ENCODE assay signal across 20 cellular contexts in the genomic region with DNA sequence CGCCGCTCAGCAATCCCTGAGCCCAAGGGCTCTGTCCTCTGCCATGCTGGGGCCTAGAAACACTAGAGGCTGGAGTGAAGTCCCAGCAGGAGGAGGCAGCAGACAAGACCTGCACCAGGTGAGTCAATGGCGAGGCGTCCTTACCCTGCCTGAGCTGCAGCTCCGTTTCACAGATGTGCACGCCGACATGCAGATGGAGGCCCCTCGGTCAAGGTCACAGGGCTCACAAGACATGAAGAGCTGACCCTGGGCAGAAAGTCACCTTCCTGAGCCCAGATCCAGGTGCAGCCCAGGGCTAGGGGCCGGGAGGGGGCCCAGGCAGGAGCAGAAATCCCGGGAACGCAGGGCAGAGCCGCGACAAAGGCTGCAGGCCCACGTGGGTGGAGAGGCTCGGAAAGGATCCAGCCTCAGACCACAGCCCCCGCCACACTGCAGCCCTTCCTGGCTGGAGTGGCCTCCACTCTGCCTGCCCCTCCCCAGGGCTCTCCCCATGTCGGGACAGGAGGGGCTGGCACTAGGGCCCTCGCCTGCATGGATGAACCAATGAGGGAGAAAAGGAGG. TPM values are rescaled to one million over a fixed set of nuclear protein-coding genes. Genes with fewer than 3 reads are reported as not detected.
DNase-seq lines count a peak whose midpoint lies in the region; ATAC-seq and TF ChIP-seq lines count a peak whose summit lies in the region.
"Had no signal": no experiment of that assay in that cellular context is flagged by ENCODE, and none has a peak within 500 bp of the region (broad histone marks: within the 10 kb centered on the region; RNA-seq: fewer than 3 reads in every experiment).

No MANE protein-coding gene starts in this region.

- H3K27ac ChIP-seq in RWPE2 (ENCODE audit: poor library complexity, severe bottlenecking) (peak overlapping the region; percentile 40), epithelial cell of prostate (peak overlapping the region; percentile 59), right lobe of liver (no peak overlapping the region), thymus (ENCODE audit: low read depth) (peak overlapping the region; percentile 47), colonic mucosa (no peak overlapping the region)
- H3K27ac ChIP-seq: neutrophil, SJCRH30, transverse colon had no signal

- intact Hi-C loops in right lobe of liver (cut with DNase I), result no loop called here
- intact Hi-C loops in colonic mucosa (cut with DNase I), result no loop called here

- DNase-seq in RWPE2 (ENCODE audit: low spot score), result peak; percentile 53
- DNase-seq in epithelial cell of prostate (ENCODE audit: low read depth, low spot score), result no peak
- peak in 2 of 3 donors; percentile 21 to 46 for DNase-seq in right lobe of liver
- DNase-seq in colonic mucosa, result no peak
- no peak for DNase-seq in HK-2 (ENCODE audit: unreplicated experiment)
- DNase-seq: activated B cell treated with CpG ODN at 0.5 μM for 24 hours; activated CD8-positive, alpha-beta T cell treated with anti-CD3 and anti-CD28 coated beads for 36 hours; activated naive CD4-positive, alpha-beta T cell treated with anti-CD3 and anti-CD28 coated beads, Interleukin-2, amount 50 U/mL, for 16 hours; activated T-cell treated with anti-CD3 and anti-CD28 coated beads, Interleukin-2, amount 50 U/mL, for 1 hour; foreskin fibroblast; MG63; NCI-H2171 treated with DMSO at 0.1 percent for 48 hours; NCI-H526 treated with DMSO at 0.1 percent for 48 hours; SJCRH30; stimulated activated naive CD4-positive, alpha-beta T cell treated with Interleukin-2 at 50 U/mL for 16 hours; transverse colon had no signal

- WGBS in right lobe of liver (ENCODE audit: insufficient coverage, low coverage, low lambda C conversion rate, missing lambda C conversion rate), result 40% methylated on average over 1 of the region's 18 CpGs
- 94% methylated on average over 18 of the region's 18 CpGs for WGBS in thymus

- TF ChIP-seq CTCF in RWPE2 (IDR thresholded peaks at IDR 0.05; ENCODE audit: poor library complexity, severe bottlenecking) (no peak), right lobe of liver (IDR thresholded peaks at IDR 0.05) (no peak), colonic mucosa (IDR thresholded peaks at IDR 0.05) (no peak)

- TF ChIP-seq POLR2A in right lobe of liver (IDR thresholded peaks at IDR 0.05), result no peak

- ATAC-seq in RWPE2 (ENCODE audit: low read depth) (peak; percentile 28), right lobe of liver (no peak), GM18858 (IDR thresholded peaks at IDR 0.05; ENCODE audit: unreplicated experiment) (no peak)
- ATAC-seq: activated CD8-positive, alpha-beta T cell treated with anti-CD3 and anti-CD28 coated beads for 36 hours; sciatic nerve had no signal

- peaks cover 8% of the 10 kb centered on the region for H3K4me1 ChIP-seq in RWPE2 (ENCODE audit: insufficient read depth, poor library complexity, severe bottlenecking)
- H3K4me1 ChIP-seq in right lobe of liver, result no peaks in the 10 kb centered on the region
- H3K4me1 ChIP-seq in thymus (ENCODE audit: control insufficient read depth, insufficient read depth, low read length), result no peaks in the 10 kb centered on the region
- H3K4me1 ChIP-seq in colonic mucosa, result no peaks in the 10 kb centered on the region
- H3K4me1 ChIP-seq: transverse colon had no signal

- no peak overlapping the region for H3K4me3 ChIP-seq in RWPE2 (ENCODE audit: severe bottlenecking)
- no peak overlapping the region for H3K4me3 ChIP-seq in right lobe of liver
- no peak overlapping the region for H3K4me3 ChIP-seq in thymus (ENCODE audit: low read length)
- H3K4me3 ChIP-seq in colonic mucosa, result no peak overlapping the region
- H3K4me3 ChIP-seq: MG63, SJCRH30, transverse colon had no signal

- H3K36me3 ChIP-seq in RWPE2 (ENCODE audit: low read depth) (peaks cover 42% of the 10 kb centered on the region), right lobe of liver (no peaks in the 10 kb centered on the region), thymus (ENCODE audit: control insufficient read depth, insufficient read depth) (no peaks in the 10 kb centered on the region), colonic mucosa (peaks cover 12% of the 10 kb centered on the region)
- H3K36me3 ChIP-seq: MG63, neutrophil had no signal

- no peaks in the 10 kb centered on the region for H3K27me3 ChIP-seq in RWPE2 (ENCODE audit: insufficient read depth, poor library complexity, severe bottlenecking)
- no peaks in the 10 kb centered on the region for H3K27me3 ChIP-seq in right lobe of liver
- H3K27me3 ChIP-seq in thymus (ENCODE audit: control insufficient read depth, insufficient read depth), result no peaks in the 10 kb centered on the region
- H3K27me3 ChIP-seq in colonic mucosa, result no peaks in the 10 kb centered on the region
- H3K27me3 ChIP-seq: MG63, neutrophil, SJCRH30, transverse colon had no signal

- no peak overlapping the region for H3K9ac ChIP-seq in colonic mucosa (ENCODE audit: low read depth in 2 of 2, low read length in 2 of 2)

- H3K9me3 ChIP-seq in RWPE2 (ENCODE audit: severe bottlenecking) (no peaks in the 10 kb centered on the region), right lobe of liver (no peaks in the 10 kb centered on the region), thymus (ENCODE audit: control insufficient read depth) (peaks cover 2% of the 10 kb centered on the region), colonic mucosa (no peaks in the 10 kb centered on the region)
- H3K9me3 ChIP-seq: MG63, neutrophil, SJCRH30, transverse colon had no signal

RNA-seq across cellular contexts. Expression of gene PDGFA, which starts 23.8 kb away (rescaled TPM):
- total RNA-seq in right lobe of liver (10 to 100 TPM in 3 of 6 experiments, 1 to 10 TPM in 3; 2.3 to 20.9 (median 8.4) TPM), colonic mucosa (10 to 100 TPM; 34.9 to 50.5 TPM)
- polyA plus RNA-seq in thymus, result 15.1 TPM

Comparison
In these comparisons a context has a peak if more than half of its experiments do, and no peak if none do; other contexts are left out.
1. DNase-seq: peak in RWPE2 (single experiment) and right lobe of liver (2 of 3); none in epithelial cell of prostate (single experiment), colonic mucosa (single experiment) and HK-2 (single experiment).
2. H3K27ac ChIP-seq: peak in RWPE2 (single experiment), epithelial cell of prostate (single experiment) and thymus (single experiment); none in right lobe of liver (0 of 3) and colonic mucosa (single experiment).